In the genomic region with DNA sequence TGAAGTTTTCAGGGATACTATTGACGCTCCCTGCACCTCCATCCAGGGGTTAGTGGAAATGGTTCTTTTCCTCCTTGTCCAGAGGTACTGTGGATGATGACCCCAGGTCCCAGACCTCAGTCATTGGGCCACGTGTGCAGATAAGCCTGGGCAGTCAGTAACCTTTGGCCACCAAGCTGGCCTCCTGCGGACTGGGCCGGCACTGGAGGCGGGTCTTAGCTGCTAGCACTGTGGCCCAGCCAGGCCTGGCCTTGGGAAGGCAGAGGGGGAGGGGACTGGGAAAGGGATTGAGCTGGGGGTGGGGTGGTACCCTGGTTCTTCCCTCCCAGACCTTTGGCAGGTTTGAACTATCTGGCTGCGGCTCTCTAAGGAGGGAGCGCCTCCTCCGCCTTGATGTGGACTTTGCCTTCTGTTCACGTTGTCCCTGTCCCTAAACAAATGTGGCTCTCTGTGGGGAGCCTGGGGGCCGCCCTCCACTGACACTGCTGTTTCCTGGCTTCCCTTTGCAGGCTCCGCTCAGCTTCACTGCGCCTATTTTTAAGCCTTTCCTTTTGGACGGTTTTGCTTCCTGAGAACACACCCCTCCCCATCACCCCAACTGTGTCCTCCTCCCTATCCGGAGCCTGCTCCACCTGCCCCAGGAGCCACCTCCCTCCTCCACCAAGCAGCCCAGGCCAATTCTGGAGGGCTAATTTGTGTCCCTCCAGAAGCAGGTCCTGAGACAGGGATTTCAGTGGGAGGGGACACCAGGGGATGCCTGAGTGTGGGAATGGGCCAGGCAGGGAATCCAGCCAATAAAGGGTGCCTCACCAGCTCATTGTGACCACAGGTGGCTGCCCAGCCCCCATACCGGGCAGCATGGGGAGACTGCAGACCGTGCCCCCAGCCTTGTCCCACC, we compare ENCODE assay signal across 8 cellular contexts.
DNase-seq lines count a peak whose midpoint lies in the region; ATAC-seq and TF ChIP-seq lines count a peak whose summit lies in the region.

No MANE protein-coding gene starts in this region.

- no peak for TF ChIP-seq POLR2A in upper lobe of left lung (IDR thresholded peaks at IDR 0.05)

- H3K27ac Mint-ChIP-seq in activated T-cell treated with anti-CD3 and anti-CD28 coated beads, Interleukin-2, amount 50 U/mL, for 24 hours, result peak overlapping the region; percentile 96
- peak overlapping the region; percentile 71 for H3K27ac Mint-ChIP-seq in central memory CD8-positive, alpha-beta T cell (ENCODE audit: low read depth)

- H3K36me3 ChIP-seq in liver (ENCODE audit: control insufficient read depth in 4 of 4, insufficient read depth in 3 of 4, low read depth in 1 of 4, low read length in 3 of 4) (no peaks in the 10 kb centered on the region), upper lobe of left lung (no peaks in the 10 kb centered on the region)

- no peak for ATAC-seq in central memory CD8-positive, alpha-beta T cell (replicated peaks; ENCODE audit: extremely low read depth, poor library complexity, severe bottlenecking)
- ATAC-seq in upper lobe of left lung (ENCODE audit: low FRiP score in 2 of 2), result peak in 1 of 2 donors; percentile 4
- no peak for ATAC-seq in GM19395 (IDR thresholded peaks at IDR 0.05; ENCODE audit: unreplicated experiment)

- TF ChIP-seq EP300 in upper lobe of left lung (IDR thresholded peaks at IDR 0.05), result no peak

- H3K27me3 Mint-ChIP-seq in activated T-cell treated with anti-CD3 and anti-CD28 coated beads, Interleukin-2, amount 50 U/mL, for 24 hours, result no peaks in the 10 kb centered on the region
- H3K27me3 Mint-ChIP-seq in central memory CD8-positive, alpha-beta T cell, result no peaks in the 10 kb centered on the region

- H3K9me3 Mint-ChIP-seq in activated T-cell treated with anti-CD3 and anti-CD28 coated beads, Interleukin-2, amount 50 U/mL, for 24 hours, result no peaks in the 10 kb centered on the region
- H3K9me3 Mint-ChIP-seq in central memory CD8-positive, alpha-beta T cell, result no peaks in the 10 kb centered on the region

- H3K4me1 ChIP-seq in liver (ENCODE audit: control insufficient read depth in 4 of 4, insufficient read depth in 4 of 4, low read length in 3 of 4) (peaks cover 10 to 68% (median 57%) of the 10 kb centered on the region in 4 donors), upper lobe of left lung (peaks cover 69 to 72% (median 70%) of the 10 kb centered on the region in 4 donors)

- peak overlapping the region; percentile 46 to 88 for H3K9ac ChIP-seq in liver (ENCODE audit: low read depth in 1 of 2, low read length in 2 of 2)

- peak; percentile 57 to 62 for TF ChIP-seq RAD21 in liver (IDR thresholded peaks at IDR 0.05)

- peak overlapping the region; percentile 82 for H3K4me3 Mint-ChIP-seq in activated T-cell treated with anti-CD3 and anti-CD28 coated beads, Interleukin-2, amount 50 U/mL, for 24 hours
- H3K4me3 Mint-ChIP-seq in central memory CD8-positive, alpha-beta T cell, result peak overlapping the region; percentile 55

- H3K27ac ChIP-seq in liver (ENCODE audit: low read depth in 1 of 2, low read length in 2 of 2) (peak overlapping the region; percentile 93 to 95), upper lobe of left lung (peak overlapping the region; percentile 66 to 79 (median 78))

- WGBS in liver, result 17% methylated on average over 16 of the region's 16 CpGs
- WGBS in upper lobe of left lung, 2 donors, result 39 to 46% methylated on average over 11 to 16 of the region's 16 CpGs

- H3K9me3 ChIP-seq in liver (ENCODE audit: control insufficient read depth in 4 of 4, low read length in 3 of 4) (no peaks in the 10 kb centered on the region), upper lobe of left lung (no peaks in the 10 kb centered on the region)

- H3K4me3 ChIP-seq in liver (ENCODE audit: low read depth in 1 of 3, low read length in 3 of 3), result peak overlapping the region; percentile 37 to 63 (median 52)
- H3K4me3 ChIP-seq in upper lobe of left lung, result no peak overlapping the region

- peaks cover 4% of the 10 kb centered on the region for H3K36me3 Mint-ChIP-seq in activated T-cell treated with anti-CD3 and anti-CD28 coated beads, Interleukin-2, amount 50 U/mL, for 24 hours (ENCODE audit: low read depth)
- H3K36me3 Mint-ChIP-seq in central memory CD8-positive, alpha-beta T cell (ENCODE audit: insufficient read depth), result peaks cover 8% of the 10 kb centered on the region

- TF ChIP-seq CTCF in liver (IDR thresholded peaks at IDR 0.05; ENCODE audit: low read depth, low read length, missing input control) (no peak), upper lobe of left lung (IDR thresholded peaks at IDR 0.05) (no peak)

- peaks cover 74% of the 10 kb centered on the region for H3K4me1 Mint-ChIP-seq in activated T-cell treated with anti-CD3 and anti-CD28 coated beads, Interleukin-2, amount 50 U/mL, for 24 hours (ENCODE audit: low read depth)
- H3K4me1 Mint-ChIP-seq in central memory CD8-positive, alpha-beta T cell, result peaks cover 85% of the 10 kb centered on the region

- no peak for DNase-seq in activated T-cell treated with anti-CD3 and anti-CD28 coated beads, Interleukin-2, amount 50 U/mL, for 24 hours
- DNase-seq in activated T-cell treated with anti-CD3 and anti-CD28 coated beads, Interleukin-2, amount 50 U/mL, for 1 hour, result no peak
- DNase-seq in central memory CD8-positive, alpha-beta T cell (ENCODE audit: low spot score in 2 of 2), result no peak
- DNase-seq in upper lobe of left lung, result no peak
- no peak for DNase-seq in NCI-H1930 (lab: John Stamatoyannopoulos, UW)
- no peak for DNase-seq in NCI-H774 (lab: John Stamatoyannopoulos, UW)

- H3K27me3 ChIP-seq in liver (ENCODE audit: control insufficient read depth in 4 of 4, insufficient read depth in 4 of 4, low read length in 3 of 4) (no peaks in the 10 kb centered on the region), upper lobe of left lung (no peaks in the 10 kb centered on the region)

TF ChIP-seq in liver, 16 proteins besides CTCF, POLR2A, EP300 and RAD21:
- TF ChIP-seq, protein P1, sequence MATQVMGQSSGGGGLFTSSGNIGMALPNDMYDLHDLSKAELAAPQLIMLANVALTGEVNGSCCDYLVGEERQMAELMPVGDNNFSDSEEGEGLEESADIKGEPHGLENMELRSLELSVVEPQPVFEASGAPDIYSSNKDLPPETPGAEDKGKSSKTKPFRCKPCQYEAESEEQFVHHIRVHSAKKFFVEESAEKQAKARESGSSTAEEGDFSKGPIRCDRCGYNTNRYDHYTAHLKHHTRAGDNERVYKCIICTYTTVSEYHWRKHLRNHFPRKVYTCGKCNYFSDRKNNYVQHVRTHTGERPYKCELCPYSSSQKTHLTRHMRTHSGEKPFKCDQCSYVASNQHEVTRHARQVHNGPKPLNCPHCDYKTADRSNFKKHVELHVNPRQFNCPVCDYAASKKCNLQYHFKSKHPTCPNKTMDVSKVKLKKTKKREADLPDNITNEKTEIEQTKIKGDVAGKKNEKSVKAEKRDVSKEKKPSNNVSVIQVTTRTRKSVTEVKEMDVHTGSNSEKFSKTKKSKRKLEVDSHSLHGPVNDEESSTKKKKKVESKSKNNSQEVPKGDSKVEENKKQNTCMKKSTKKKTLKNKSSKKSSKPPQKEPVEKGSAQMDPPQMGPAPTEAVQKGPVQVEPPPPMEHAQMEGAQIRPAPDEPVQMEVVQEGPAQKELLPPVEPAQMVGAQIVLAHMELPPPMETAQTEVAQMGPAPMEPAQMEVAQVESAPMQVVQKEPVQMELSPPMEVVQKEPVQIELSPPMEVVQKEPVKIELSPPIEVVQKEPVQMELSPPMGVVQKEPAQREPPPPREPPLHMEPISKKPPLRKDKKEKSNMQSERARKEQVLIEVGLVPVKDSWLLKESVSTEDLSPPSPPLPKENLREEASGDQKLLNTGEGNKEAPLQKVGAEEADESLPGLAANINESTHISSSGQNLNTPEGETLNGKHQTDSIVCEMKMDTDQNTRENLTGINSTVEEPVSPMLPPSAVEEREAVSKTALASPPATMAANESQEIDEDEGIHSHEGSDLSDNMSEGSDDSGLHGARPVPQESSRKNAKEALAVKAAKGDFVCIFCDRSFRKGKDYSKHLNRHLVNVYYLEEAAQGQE (IDR thresholded peaks at IDR 0.05), result peak; percentile 79
- TF ChIP-seq RXRA (IDR thresholded peaks at IDR 0.05) (peak; percentile 97 to 99), JUND (IDR thresholded peaks at IDR 0.05) (peak in 1 of 2 donors; percentile 87), GABPA (IDR thresholded peaks at IDR 0.05 in 1 of 2, conservative IDR thresholded peaks at IDR 0.05 in 1 of 2) (peak in 1 of 2 donors; percentile 34), YY1 (IDR thresholded peaks at IDR 0.05) (peak; percentile 90), NR2F2 (IDR thresholded peaks at IDR 0.05) (peak; percentile 90), FOXA1 (IDR thresholded peaks at IDR 0.05) (peak; percentile 58), TAF1 (conservative IDR thresholded peaks at IDR 0.05) (no peak), HNF4A (conservative IDR thresholded peaks at IDR 0.05) (peak; percentile 94 to 99), EGR1 (IDR thresholded peaks at IDR 0.05; ENCODE audit: low read depth in 2 of 2) (peak in 1 of 2 donors; percentile 83), HNF4G (IDR thresholded peaks at IDR 0.05) (peak; percentile 76), FOXA2 (IDR thresholded peaks at IDR 0.05) (peak; percentile 36), SP1 (IDR thresholded peaks at IDR 0.05) (peak; percentile 92)
- TF ChIP-seq, protein P2, sequence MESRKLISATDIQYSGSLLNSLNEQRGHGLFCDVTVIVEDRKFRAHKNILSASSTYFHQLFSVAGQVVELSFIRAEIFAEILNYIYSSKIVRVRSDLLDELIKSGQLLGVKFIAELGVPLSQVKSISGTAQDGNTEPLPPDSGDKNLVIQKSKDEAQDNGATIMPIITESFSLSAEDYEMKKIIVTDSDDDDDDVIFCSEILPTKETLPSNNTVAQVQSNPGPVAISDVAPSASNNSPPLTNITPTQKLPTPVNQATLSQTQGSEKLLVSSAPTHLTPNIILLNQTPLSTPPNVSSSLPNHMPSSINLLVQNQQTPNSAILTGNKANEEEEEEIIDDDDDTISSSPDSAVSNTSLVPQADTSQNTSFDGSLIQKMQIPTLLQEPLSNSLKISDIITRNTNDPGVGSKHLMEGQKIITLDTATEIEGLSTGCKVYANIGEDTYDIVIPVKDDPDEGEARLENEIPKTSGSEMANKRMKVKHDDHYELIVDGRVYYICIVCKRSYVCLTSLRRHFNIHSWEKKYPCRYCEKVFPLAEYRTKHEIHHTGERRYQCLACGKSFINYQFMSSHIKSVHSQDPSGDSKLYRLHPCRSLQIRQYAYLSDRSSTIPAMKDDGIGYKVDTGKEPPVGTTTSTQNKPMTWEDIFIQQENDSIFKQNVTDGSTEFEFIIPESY (IDR thresholded peaks at IDR 0.05), result peak; percentile 86
- TF ChIP-seq, protein P3, sequence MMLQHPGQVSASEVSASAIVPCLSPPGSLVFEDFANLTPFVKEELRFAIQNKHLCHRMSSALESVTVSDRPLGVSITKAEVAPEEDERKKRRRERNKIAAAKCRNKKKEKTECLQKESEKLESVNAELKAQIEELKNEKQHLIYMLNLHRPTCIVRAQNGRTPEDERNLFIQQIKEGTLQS (IDR thresholded peaks at IDR 0.05), result no peak
- TF ChIP-seq, protein P4, sequence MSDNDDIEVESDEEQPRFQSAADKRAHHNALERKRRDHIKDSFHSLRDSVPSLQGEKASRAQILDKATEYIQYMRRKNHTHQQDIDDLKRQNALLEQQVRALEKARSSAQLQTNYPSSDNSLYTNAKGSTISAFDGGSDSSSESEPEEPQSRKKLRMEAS (IDR thresholded peaks at IDR 0.05), result peak; percentile 93

Comparison
In these comparisons a context has a peak if more than half of its experiments do, and no peak if none do; other contexts are left out.
1. H3K4me3 ChIP-seq: peak in liver (3 of 3); none in upper lobe of left lung (0 of 4).